Comparison of ENCODE assay signal across 27 cellular contexts in genomic region chr14:31307198-31307597, GRCh38.
"Had no signal": no experiment of that assay in that cellular context is flagged by ENCODE, and none has a peak within 500 bp of the region (broad histone marks: within the 10 kb centered on the region; RNA-seq: fewer than 3 reads in every experiment).

No MANE protein-coding gene starts in this region.

- H3K79me2 ChIP-seq: hepatocyte had no signal

- H3K27me3 ChIP-seq: breast epithelium, esophagus squamous epithelium, gastrocnemius medialis, hepatocyte, neural progenitor cell, right atrium auricular region, testis had no signal

- H3K4me3 Mint-ChIP-seq: activated CD4-positive, alpha-beta T cell treated with anti-CD3 and anti-CD28 coated beads for 36 hours; activated T-cell treated with anti-CD3 and anti-CD28 coated beads, Interleukin-2, amount 50 U/mL, for 72 hours; central memory CD8-positive, alpha-beta T cell; dendritic cell treated with granulocyte-macrophage colony-stimulating factor and Interleukin-4, amounts not matched to agents 40 ng/mL and 50 ng/mL, for 4 days; endodermal cell; naive thymus-derived CD8-positive, alpha-beta T cell; neural progenitor cell; T-helper 2 cell treated with Interferon-gamma antibody and Interleukin-4, amounts not matched to agents 5 μg/mL and 100 μg/mL, for 36 hours had no signal

- H3K36me3 ChIP-seq: neural progenitor cell had no signal

- H3K27ac ChIP-seq: breast epithelium, esophagus squamous epithelium, gastrocnemius medialis, hepatocyte, neural progenitor cell, right atrium auricular region, testis had no signal

- H3K4me1 ChIP-seq: breast epithelium, esophagus squamous epithelium, gastrocnemius medialis, neural progenitor cell, right atrium auricular region, testis had no signal

- DNase-seq: activated CD4-positive, alpha-beta T cell treated with anti-CD3 and anti-CD28 coated beads for 36 hours; activated CD4-positive, CD25-positive, alpha-beta regulatory T cell; activated naive CD4-positive, alpha-beta T cell; activated T-cell treated with anti-CD3 and anti-CD28 coated beads for 4 hours; activated T-cell treated with anti-CD3 and anti-CD28 coated beads, Interleukin-2, amount 50 U/mL, for 72 hours; endodermal cell; esophagus squamous epithelium; gastrocnemius medialis; glutamatergic neuron; left cardiac atrium; mesenchymal stem cell; naive thymus-derived CD8-positive, alpha-beta T cell; occipital lobe; stimulated activated CD4-positive, alpha-beta T cell treated with anti-CD3 and anti-CD28 coated beads, Interleukin-2, amount 100 ng/mL, for 48 hours; stimulated activated naive CD8-positive, alpha-beta T cell treated with anti-CD3 and anti-CD28 coated beads, Interleukin-15, Interleukin-2, amounts not matched to agents 100 U/mL and 50 U/mL, for 24 hours; T-helper 1 cell; testis; trophoblast cell had no signal

- H3K27ac Mint-ChIP-seq: activated CD4-positive, alpha-beta T cell treated with anti-CD3 and anti-CD28 coated beads for 36 hours; activated naive CD4-positive, alpha-beta T cell treated with anti-CD3 and anti-CD28 coated beads, Interleukin-2, amount 50 U/mL, for 72 hours; activated T-cell treated with anti-CD3 and anti-CD28 coated beads, Interleukin-2, amount 50 U/mL, for 72 hours; dendritic cell treated with granulocyte-macrophage colony-stimulating factor and Interleukin-4, amounts not matched to agents 40 ng/mL and 50 ng/mL, for 4 days; endodermal cell; naive thymus-derived CD8-positive, alpha-beta T cell; neural progenitor cell; T-helper 2 cell treated with Interferon-gamma antibody and Interleukin-4, amounts not matched to agents 5 μg/mL and 100 μg/mL, for 36 hours had no signal

- H3K4me3 ChIP-seq: breast epithelium, esophagus squamous epithelium, gastrocnemius medialis, hepatocyte, neural progenitor cell, right atrium auricular region, testis had no signal

- H3K4me2 ChIP-seq: hepatocyte, neural progenitor cell had no signal

- H3K9me3 Mint-ChIP-seq: activated naive CD4-positive, alpha-beta T cell treated with anti-CD3 and anti-CD28 coated beads, Interleukin-2, amount 50 U/mL, for 72 hours; activated T-cell treated with anti-CD3 and anti-CD28 coated beads, Interleukin-2, amount 50 U/mL, for 72 hours; central memory CD8-positive, alpha-beta T cell; dendritic cell treated with granulocyte-macrophage colony-stimulating factor and Interleukin-4, amounts not matched to agents 40 ng/mL and 50 ng/mL, for 4 days; endodermal cell; naive thymus-derived CD8-positive, alpha-beta T cell; neural progenitor cell; T-helper 2 cell treated with Interferon-gamma antibody and Interleukin-4, amounts not matched to agents 5 μg/mL and 100 μg/mL, for 36 hours had no signal

- H3K4me1 Mint-ChIP-seq: activated CD4-positive, alpha-beta T cell treated with anti-CD3 and anti-CD28 coated beads for 36 hours; central memory CD8-positive, alpha-beta T cell; endodermal cell; naive thymus-derived CD8-positive, alpha-beta T cell; neural progenitor cell had no signal

- H2AFZ ChIP-seq: hepatocyte, neural progenitor cell had no signal

- H3K27me3 Mint-ChIP-seq: activated CD4-positive, alpha-beta T cell treated with anti-CD3 and anti-CD28 coated beads for 36 hours; central memory CD8-positive, alpha-beta T cell; dendritic cell treated with granulocyte-macrophage colony-stimulating factor and Interleukin-4, amounts not matched to agents 40 ng/mL and 50 ng/mL, for 4 days; naive thymus-derived CD8-positive, alpha-beta T cell had no signal

- ATAC-seq: activated CD4-positive, alpha-beta T cell treated with anti-CD3 and anti-CD28 coated beads for 36 hours; activated naive CD4-positive, alpha-beta T cell treated with anti-CD3 and anti-CD28 coated beads, Interleukin-2, amount 50 U/mL, for 72 hours; activated T-cell treated with anti-CD3 and anti-CD28 coated beads, Interleukin-2, amount 50 U/mL, for 72 hours; gastrocnemius medialis; left cardiac atrium; naive thymus-derived CD8-positive, alpha-beta T cell; stimulated activated naive CD8-positive, alpha-beta T cell treated with anti-CD3 and anti-CD28 coated beads, Interleukin-15, Interleukin-2, amounts not matched to agents 100 U/mL and 50 U/mL, for 24 hours had no signal

- FAIRE-seq: keratinocyte had no signal

- H3K9ac ChIP-seq: neural progenitor cell had no signal

- H3K9me3 ChIP-seq: breast epithelium, esophagus squamous epithelium, gastrocnemius medialis, right atrium auricular region, testis had no signal
